ENCODE assay signal across 1 cellular context in the genomic region with DNA sequence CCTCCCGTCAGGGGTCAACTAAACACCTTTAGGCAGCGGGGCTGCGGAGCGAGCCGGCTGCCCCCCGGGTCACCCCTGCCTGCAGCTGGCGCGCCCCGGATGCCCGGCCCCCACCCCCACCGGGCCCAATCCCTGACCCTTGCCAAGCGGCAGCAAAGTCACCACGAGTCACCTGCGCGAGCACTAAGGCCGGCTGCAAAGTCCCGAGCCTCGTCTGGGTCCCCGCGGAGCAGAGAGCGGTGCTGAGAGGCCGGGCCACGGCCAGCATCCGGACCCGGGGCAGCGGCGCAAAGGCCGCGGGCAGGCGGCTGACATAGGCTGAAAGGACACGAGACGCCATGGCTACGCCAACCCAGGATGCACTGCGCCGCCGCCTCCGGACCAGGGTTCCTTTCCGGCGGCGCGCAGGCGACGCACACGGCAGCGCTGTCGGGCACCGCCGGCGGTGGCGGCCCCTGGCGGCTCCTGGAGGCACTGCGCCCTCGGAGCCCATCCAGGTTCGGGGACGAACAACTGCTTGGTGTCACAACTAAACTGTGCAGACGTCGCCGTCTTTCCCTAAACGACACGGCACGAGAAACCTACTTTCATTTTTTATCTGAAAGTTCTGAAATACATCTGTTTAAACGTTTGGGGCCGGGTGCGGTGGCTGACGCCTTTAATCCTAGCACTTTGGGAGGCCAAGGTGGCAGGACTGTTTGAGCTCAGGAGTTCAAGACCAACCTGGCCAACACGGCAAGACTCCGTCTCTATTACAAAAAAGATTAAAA.
TF ChIP-seq lines count a peak whose summit lies in the region.

NDUFAB1 (minus strand) TSS at position 366 of the 770 bp plus-strand sequence; CDS start at position 340, 26 bp downstream.

TF ChIP-seq in HEK293, 187 proteins besides CTCF, POLR2A, EP300 and RAD21 (continued from another document and continues in another):
- TF ChIP-seq, protein P1, sequence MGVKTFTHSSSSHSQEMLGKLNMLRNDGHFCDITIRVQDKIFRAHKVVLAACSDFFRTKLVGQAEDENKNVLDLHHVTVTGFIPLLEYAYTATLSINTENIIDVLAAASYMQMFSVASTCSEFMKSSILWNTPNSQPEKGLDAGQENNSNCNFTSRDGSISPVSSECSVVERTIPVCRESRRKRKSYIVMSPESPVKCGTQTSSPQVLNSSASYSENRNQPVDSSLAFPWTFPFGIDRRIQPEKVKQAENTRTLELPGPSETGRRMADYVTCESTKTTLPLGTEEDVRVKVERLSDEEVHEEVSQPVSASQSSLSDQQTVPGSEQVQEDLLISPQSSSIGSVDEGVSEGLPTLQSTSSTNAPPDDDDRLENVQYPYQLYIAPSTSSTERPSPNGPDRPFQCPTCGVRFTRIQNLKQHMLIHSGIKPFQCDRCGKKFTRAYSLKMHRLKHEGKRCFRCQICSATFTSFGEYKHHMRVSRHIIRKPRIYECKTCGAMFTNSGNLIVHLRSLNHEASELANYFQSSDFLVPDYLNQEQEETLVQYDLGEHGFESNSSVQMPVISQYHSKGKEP (tag by site-specific recombination; IDR thresholded peaks at IDR 0.05), result peak; percentile 23; the same call in 1 of the 2 replicates
- TF ChIP-seq ZNF777 (tag by site-specific recombination; IDR thresholded peaks at IDR 0.05; ENCODE audit: borderline replicate concordance), result no peak
- TF ChIP-seq HOXC10 (CRISPR knock-in tag; IDR thresholded peaks at IDR 0.05), result no peak
- TF ChIP-seq ZNF354C (tag by site-specific recombination; IDR thresholded peaks at IDR 0.05; ENCODE audit: borderline replicate concordance, low read depth), result no peak
- TF ChIP-seq ZSCAN16 (tag by site-specific recombination; IDR thresholded peaks at IDR 0.05), result no peak
- no peak for TF ChIP-seq ZNF292 (tag by site-specific recombination; IDR thresholded peaks at IDR 0.05; ENCODE audit: borderline replicate concordance, low read depth)
- no peak for TF ChIP-seq GLIS1 (tag by site-specific recombination; IDR thresholded peaks at IDR 0.05)
- TF ChIP-seq ZNF704 (tag by site-specific recombination; IDR thresholded peaks at IDR 0.05), result no peak
- TF ChIP-seq SCRT1 (tag by site-specific recombination; IDR thresholded peaks at IDR 0.05; ENCODE audit: borderline replicate concordance), result no peak
- TF ChIP-seq ZNF830 (tag by site-specific recombination; IDR thresholded peaks at IDR 0.05; ENCODE audit: low read depth), result no peak
- no peak for TF ChIP-seq ZNF558 (tag by site-specific recombination; IDR thresholded peaks at IDR 0.05)
- no peak for TF ChIP-seq ZNF248 (tag by site-specific recombination; IDR thresholded peaks at IDR 0.05)
- no peak for TF ChIP-seq ZNF768 (tag by site-specific recombination; IDR thresholded peaks at IDR 0.05)
- no peak for TF ChIP-seq MZF1 (tag by site-specific recombination; IDR thresholded peaks at IDR 0.05; ENCODE audit: borderline replicate concordance)
- no peak for TF ChIP-seq ZBTB49 (tag by site-specific recombination; IDR thresholded peaks at IDR 0.05; ENCODE audit: low read depth)
- TF ChIP-seq ZBTB20 (tag by site-specific recombination; IDR thresholded peaks at IDR 0.05), result peak; percentile 60; the same call in 1 of the 2 replicates
- no peak for TF ChIP-seq ZNF707 (tag by site-specific recombination; IDR thresholded peaks at IDR 0.05)
- TF ChIP-seq KLF9 (tag by site-specific recombination; IDR thresholded peaks at IDR 0.05; ENCODE audit: low read depth), result 0 out of 2 replicates have a peak, but pooled peaks have one; percentile 17
- TF ChIP-seq, protein P2, sequence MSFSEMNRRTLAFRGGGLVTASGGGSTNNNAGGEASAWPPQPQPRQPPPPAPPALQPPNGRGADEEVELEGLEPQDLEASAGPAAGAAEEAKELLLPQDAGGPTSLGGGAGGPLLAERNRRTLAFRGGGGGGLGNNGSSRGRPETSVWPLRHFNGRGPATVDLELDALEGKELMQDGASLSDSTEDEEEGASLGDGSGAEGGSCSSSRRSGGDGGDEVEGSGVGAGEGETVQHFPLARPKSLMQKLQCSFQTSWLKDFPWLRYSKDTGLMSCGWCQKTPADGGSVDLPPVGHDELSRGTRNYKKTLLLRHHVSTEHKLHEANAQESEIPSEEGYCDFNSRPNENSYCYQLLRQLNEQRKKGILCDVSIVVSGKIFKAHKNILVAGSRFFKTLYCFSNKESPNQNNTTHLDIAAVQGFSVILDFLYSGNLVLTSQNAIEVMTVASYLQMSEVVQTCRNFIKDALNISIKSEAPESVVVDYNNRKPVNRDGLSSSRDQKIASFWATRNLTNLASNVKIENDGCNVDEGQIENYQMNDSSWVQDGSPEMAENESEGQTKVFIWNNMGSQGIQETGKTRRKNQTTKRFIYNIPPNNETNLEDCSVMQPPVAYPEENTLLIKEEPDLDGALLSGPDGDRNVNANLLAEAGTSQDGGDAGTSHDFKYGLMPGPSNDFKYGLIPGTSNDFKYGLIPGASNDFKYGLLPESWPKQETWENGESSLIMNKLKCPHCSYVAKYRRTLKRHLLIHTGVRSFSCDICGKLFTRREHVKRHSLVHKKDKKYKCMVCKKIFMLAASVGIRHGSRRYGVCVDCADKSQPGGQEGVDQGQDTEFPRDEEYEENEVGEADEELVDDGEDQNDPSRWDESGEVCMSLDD (tag by site-specific recombination; IDR thresholded peaks at IDR 0.05), result no peak
- TF ChIP-seq ZNF433 (tag by site-specific recombination; IDR thresholded peaks at IDR 0.05; ENCODE audit: low read depth), result no peak
- TF ChIP-seq ZNF621 (tag by site-specific recombination; IDR thresholded peaks at IDR 0.05), result no peak
- no peak for TF ChIP-seq GLI4 (tag by site-specific recombination; IDR thresholded peaks at IDR 0.05)
- TF ChIP-seq ZBTB48 (tag by site-specific recombination; IDR thresholded peaks at IDR 0.05), result peak; percentile 61; the same call in 1 of the 2 replicates
- TF ChIP-seq OSR2 (tag by site-specific recombination; IDR thresholded peaks at IDR 0.05), result no peak
- TF ChIP-seq ZNF555 (tag by site-specific recombination; conservative IDR thresholded peaks at IDR 0.05), result no peak
- no peak for TF ChIP-seq ZNF202 (tag by site-specific recombination; IDR thresholded peaks at IDR 0.05; ENCODE audit: borderline replicate concordance)
- TF ChIP-seq HOXD13 (CRISPR knock-in tag; IDR thresholded peaks at IDR 0.05; ENCODE audit: borderline replicate concordance), result no peak
- no peak for TF ChIP-seq ZNF48 (tag by site-specific recombination; IDR thresholded peaks at IDR 0.05)
- no peak for TF ChIP-seq ZNF571 (tag by site-specific recombination; IDR thresholded peaks at IDR 0.05)
- no peak for TF ChIP-seq ZNF366 (tag by site-specific recombination; conservative IDR thresholded peaks at IDR 0.05)
- no peak for TF ChIP-seq ZNF37A (tag by site-specific recombination; IDR thresholded peaks at IDR 0.05)
- no peak for TF ChIP-seq MEIS1 (CRISPR knock-in tag; IDR thresholded peaks at IDR 0.05; ENCODE audit: borderline replicate concordance)
- TF ChIP-seq YY2 (tag by site-specific recombination; IDR thresholded peaks at IDR 0.05), result peak; percentile 88
- TF ChIP-seq ZNF155 (tag by site-specific recombination; IDR thresholded peaks at IDR 0.05), result no peak
- no peak for TF ChIP-seq ZNF350 (tag by site-specific recombination; IDR thresholded peaks at IDR 0.05)
- no peak for TF ChIP-seq MYNN (tag by site-specific recombination; IDR thresholded peaks at IDR 0.05; ENCODE audit: borderline replicate concordance)
- no peak for TF ChIP-seq RBAK (tag by site-specific recombination; IDR thresholded peaks at IDR 0.05)
- no peak for TF ChIP-seq ZNF596 (tag by site-specific recombination; IDR thresholded peaks at IDR 0.05)
- TF ChIP-seq, protein P3, sequence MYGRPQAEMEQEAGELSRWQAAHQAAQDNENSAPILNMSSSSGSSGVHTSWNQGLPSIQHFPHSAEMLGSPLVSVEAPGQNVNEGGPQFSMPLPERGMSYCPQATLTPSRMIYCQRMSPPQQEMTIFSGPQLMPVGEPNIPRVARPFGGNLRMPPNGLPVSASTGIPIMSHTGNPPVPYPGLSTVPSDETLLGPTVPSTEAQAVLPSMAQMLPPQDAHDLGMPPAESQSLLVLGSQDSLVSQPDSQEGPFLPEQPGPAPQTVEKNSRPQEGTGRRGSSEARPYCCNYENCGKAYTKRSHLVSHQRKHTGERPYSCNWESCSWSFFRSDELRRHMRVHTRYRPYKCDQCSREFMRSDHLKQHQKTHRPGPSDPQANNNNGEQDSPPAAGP (tag by site-specific recombination; IDR thresholded peaks at IDR 0.05), result peak; percentile 48; the same call in 1 of the 2 replicates
- no peak for TF ChIP-seq ZBTB6 (tag by site-specific recombination; IDR thresholded peaks at IDR 0.05)
- no peak for TF ChIP-seq ZNF426 (tag by site-specific recombination; IDR thresholded peaks at IDR 0.05)
- TF ChIP-seq ZNF510 (tag by site-specific recombination; IDR thresholded peaks at IDR 0.05; ENCODE audit: insufficient replicate concordance), result no peak
- TF ChIP-seq, protein P4, sequence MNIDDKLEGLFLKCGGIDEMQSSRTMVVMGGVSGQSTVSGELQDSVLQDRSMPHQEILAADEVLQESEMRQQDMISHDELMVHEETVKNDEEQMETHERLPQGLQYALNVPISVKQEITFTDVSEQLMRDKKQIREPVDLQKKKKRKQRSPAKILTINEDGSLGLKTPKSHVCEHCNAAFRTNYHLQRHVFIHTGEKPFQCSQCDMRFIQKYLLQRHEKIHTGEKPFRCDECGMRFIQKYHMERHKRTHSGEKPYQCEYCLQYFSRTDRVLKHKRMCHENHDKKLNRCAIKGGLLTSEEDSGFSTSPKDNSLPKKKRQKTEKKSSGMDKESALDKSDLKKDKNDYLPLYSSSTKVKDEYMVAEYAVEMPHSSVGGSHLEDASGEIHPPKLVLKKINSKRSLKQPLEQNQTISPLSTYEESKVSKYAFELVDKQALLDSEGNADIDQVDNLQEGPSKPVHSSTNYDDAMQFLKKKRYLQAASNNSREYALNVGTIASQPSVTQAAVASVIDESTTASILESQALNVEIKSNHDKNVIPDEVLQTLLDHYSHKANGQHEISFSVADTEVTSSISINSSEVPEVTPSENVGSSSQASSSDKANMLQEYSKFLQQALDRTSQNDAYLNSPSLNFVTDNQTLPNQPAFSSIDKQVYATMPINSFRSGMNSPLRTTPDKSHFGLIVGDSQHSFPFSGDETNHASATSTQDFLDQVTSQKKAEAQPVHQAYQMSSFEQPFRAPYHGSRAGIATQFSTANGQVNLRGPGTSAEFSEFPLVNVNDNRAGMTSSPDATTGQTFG (tag by site-specific recombination; IDR thresholded peaks at IDR 0.05; ENCODE audit: borderline replicate concordance), result no peak
- no peak for TF ChIP-seq ZEB2 (tag by site-specific recombination; IDR thresholded peaks at IDR 0.05)
- peak; percentile 74 for TF ChIP-seq ZFHX2 (tag by site-specific recombination; conservative IDR thresholded peaks at IDR 0.05)
- no peak for TF ChIP-seq ZNF785 (tag by site-specific recombination; IDR thresholded peaks at IDR 0.05)
- TF ChIP-seq ZNF776 (tag by site-specific recombination; IDR thresholded peaks at IDR 0.05; ENCODE audit: borderline replicate concordance), result no peak
- TF ChIP-seq ZNF692 (tag by site-specific recombination; IDR thresholded peaks at IDR 0.05), result peak; percentile 62; the same call in 1 of the 2 replicates
- TF ChIP-seq, protein P5, sequence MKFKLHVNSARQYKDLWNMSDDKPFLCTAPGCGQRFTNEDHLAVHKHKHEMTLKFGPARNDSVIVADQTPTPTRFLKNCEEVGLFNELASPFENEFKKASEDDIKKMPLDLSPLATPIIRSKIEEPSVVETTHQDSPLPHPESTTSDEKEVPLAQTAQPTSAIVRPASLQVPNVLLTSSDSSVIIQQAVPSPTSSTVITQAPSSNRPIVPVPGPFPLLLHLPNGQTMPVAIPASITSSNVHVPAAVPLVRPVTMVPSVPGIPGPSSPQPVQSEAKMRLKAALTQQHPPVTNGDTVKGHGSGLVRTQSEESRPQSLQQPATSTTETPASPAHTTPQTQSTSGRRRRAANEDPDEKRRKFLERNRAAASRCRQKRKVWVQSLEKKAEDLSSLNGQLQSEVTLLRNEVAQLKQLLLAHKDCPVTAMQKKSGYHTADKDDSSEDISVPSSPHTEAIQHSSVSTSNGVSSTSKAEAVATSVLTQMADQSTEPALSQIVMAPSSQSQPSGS (tag by site-specific recombination; IDR thresholded peaks at IDR 0.05; ENCODE audit: low read depth), result no peak
